1 cellular context compared by ENCODE assay signal in genomic region chr6:53685773-53686172, GRCh38. TPM values are rescaled to one million over a fixed set of nuclear protein-coding genes. Genes with fewer than 3 reads are reported as not detected.
"Had no signal": no experiment of that assay in that cellular context is flagged by ENCODE, and none has a peak within 500 bp of the region (broad histone marks: within the 10 kb centered on the region; RNA-seq: fewer than 3 reads in every experiment).

No MANE protein-coding gene starts in this region.

RNA-seq across cellular contexts. Expression of gene KLHL31, which starts 20.2 kb away (rescaled TPM):
- total RNA-seq: endothelial cell of umbilical vein had no signal
